Comparison of ENCODE assay signal across 20 cellular contexts in genomic region chr6:128738112-128738511, GRCh38.
DNase-seq lines count a peak whose midpoint lies in the region; ATAC-seq, FAIRE-seq and TF ChIP-seq lines count a peak whose summit lies in the region.
"Had no signal": no experiment of that assay in that cellular context is flagged by ENCODE, and none has a peak within 500 bp of the region (broad histone marks: within the 10 kb centered on the region; RNA-seq: fewer than 3 reads in every experiment).

No MANE protein-coding gene starts in this region.

- no peak overlapping the region for H3K4me3 Mint-ChIP-seq in naive thymus-derived CD4-positive, alpha-beta T cell
- no peak overlapping the region for H3K4me3 Mint-ChIP-seq in nephron progenitor cell
- H3K4me3 Mint-ChIP-seq: activated CD4-positive, alpha-beta memory T cell treated with anti-CD3 and anti-CD28 coated beads, Interleukin-2, amount 10 ng/mL, durations not matched to agents 7 days and 5 days; natural killer cell treated with Interleukin-12 subunit alpha and Interleukin-12 subunit beta and Interleukin-15 and Interleukin-18, amount 100 ng/mL, for 72 hours had no signal

- no peaks in the 10 kb centered on the region for H3K27me3 ChIP-seq in colonic mucosa
- H3K27me3 ChIP-seq in naive thymus-derived CD4-positive, alpha-beta T cell (ENCODE audit: control insufficient read depth in 2 of 2, insufficient read depth in 2 of 2, low read length in 2 of 2): peaks cover 0 to 3% of the 10 kb centered on the region in 2 donors
- H3K27me3 ChIP-seq: breast epithelium had no signal

- no peak overlapping the region for H3K4me3 ChIP-seq in colonic mucosa
- H3K4me3 ChIP-seq in naive thymus-derived CD4-positive, alpha-beta T cell (ENCODE audit: low read length): no peak overlapping the region
- H3K4me3 ChIP-seq: breast epithelium had no signal

- intact Hi-C loops in colonic mucosa (cut with DNase I): loop anchor here (10.0 kb wide), 1 partner anchor 883 kb away; no protein-coding TSS in a partner anchor
- intact Hi-C loops in naive thymus-derived CD4-positive, alpha-beta T cell (cut with micrococcal nuclease): no loop called here

- POLR2A ChIA-PET in naive thymus-derived CD4-positive, alpha-beta T cell (lab: Charles Lee): no interaction called here

- no peaks in the 10 kb centered on the region for H3K4me1 Mint-ChIP-seq in naive thymus-derived CD4-positive, alpha-beta T cell
- no peaks in the 10 kb centered on the region for H3K4me1 Mint-ChIP-seq in nephron progenitor cell
- H3K4me1 Mint-ChIP-seq: activated CD4-positive, alpha-beta memory T cell treated with anti-CD3 and anti-CD28 coated beads, Interleukin-2, amount 10 ng/mL, durations not matched to agents 7 days and 5 days had no signal

- H3K9ac ChIP-seq in colonic mucosa (ENCODE audit: low read depth in 2 of 2, low read length in 2 of 2): no peak overlapping the region
- H3K9ac ChIP-seq: KMS-11 had no signal

- no peaks in the 10 kb centered on the region for H3K4me1 ChIP-seq in colonic mucosa
- H3K4me1 ChIP-seq in naive thymus-derived CD4-positive, alpha-beta T cell (ENCODE audit: control insufficient read depth in 2 of 2, insufficient read depth in 2 of 2, low read length in 2 of 2): no peaks in the 10 kb centered on the region
- H3K4me1 ChIP-seq: breast epithelium had no signal

- no peaks in the 10 kb centered on the region for H3K36me3 ChIP-seq in colonic mucosa
- no peaks in the 10 kb centered on the region for H3K36me3 ChIP-seq in naive thymus-derived CD4-positive, alpha-beta T cell (ENCODE audit: control insufficient read depth in 2 of 3, insufficient read depth in 3 of 3, low read length in 3 of 3)
- H3K36me3 ChIP-seq: breast epithelium had no signal

- no peaks in the 10 kb centered on the region for H3K36me3 Mint-ChIP-seq in naive thymus-derived CD4-positive, alpha-beta T cell
- H3K36me3 Mint-ChIP-seq in nephron progenitor cell (ENCODE audit: low read depth): no peaks in the 10 kb centered on the region
- H3K36me3 Mint-ChIP-seq: natural killer cell treated with Interleukin-12 subunit alpha and Interleukin-12 subunit beta and Interleukin-15 and Interleukin-18, amount 100 ng/mL, for 72 hours had no signal

- CTCF ChIA-PET in naive thymus-derived CD4-positive, alpha-beta T cell (lab: Charles Lee): no interaction called here

- H3K9me3 ChIP-seq in colonic mucosa: no peaks in the 10 kb centered on the region
- no peaks in the 10 kb centered on the region for H3K9me3 ChIP-seq in naive thymus-derived CD4-positive, alpha-beta T cell (ENCODE audit: control insufficient read depth in 2 of 3, low read length in 3 of 3)
- H3K9me3 ChIP-seq: breast epithelium had no signal

- TF ChIP-seq CTCF in colonic mucosa (IDR thresholded peaks at IDR 0.05): no peak
- TF ChIP-seq CTCF in nephron progenitor cell (IDR thresholded peaks at IDR 0.05): no peak

- no peak for TF ChIP-seq POLR2A in GM18505 (IDR thresholded peaks at IDR 0.05; ENCODE audit: borderline replicate concordance, extremely low read depth, insufficient read depth, insufficient read length)

- ATAC-seq in GM18505 (IDR thresholded peaks at IDR 0.05; ENCODE audit: unreplicated experiment) (peak; percentile 87), GM21360 (IDR thresholded peaks at IDR 0.05; ENCODE audit: unreplicated experiment) (peak; percentile 93), HG02938 (IDR thresholded peaks at IDR 0.05; ENCODE audit: unreplicated experiment) (peak; percentile 65), GM19467 (IDR thresholded peaks at IDR 0.05; ENCODE audit: unreplicated experiment) (no peak)
- no peak for ATAC-seq in naive thymus-derived CD4-positive, alpha-beta T cell
- ATAC-seq: natural killer cell treated with Interleukin-12 subunit alpha and Interleukin-12 subunit beta and Interleukin-15 and Interleukin-18, amount 100 ng/mL, for 72 hours; Right ventricle myocardium inferior had no signal

- no peak overlapping the region for H3K27ac ChIP-seq in colonic mucosa
- no peak overlapping the region for H3K27ac ChIP-seq in naive thymus-derived CD4-positive, alpha-beta T cell (ENCODE audit: low read depth, low read length)
- H3K27ac ChIP-seq: breast epithelium, KMS-11 had no signal

- no peaks in the 10 kb centered on the region for H3K9me3 Mint-ChIP-seq in naive thymus-derived CD4-positive, alpha-beta T cell
- peaks cover 10% of the 10 kb centered on the region for H3K9me3 Mint-ChIP-seq in nephron progenitor cell
- H3K9me3 Mint-ChIP-seq: activated CD4-positive, alpha-beta memory T cell treated with anti-CD3 and anti-CD28 coated beads, Interleukin-2, amount 10 ng/mL, durations not matched to agents 7 days and 5 days; natural killer cell treated with Interleukin-12 subunit alpha and Interleukin-12 subunit beta and Interleukin-15 and Interleukin-18, amount 100 ng/mL, for 72 hours had no signal

- FAIRE-seq in urothelium cell line (lab: Jason Lieb, UNC): no peak

- peaks cover 0 to 8% (median 4%) of the 10 kb centered on the region in 5 donors for H3K27me3 Mint-ChIP-seq in naive thymus-derived CD4-positive, alpha-beta T cell
- H3K27me3 Mint-ChIP-seq in nephron progenitor cell (ENCODE audit: low read depth, poor library complexity): no peaks in the 10 kb centered on the region

- DNase-seq in colonic mucosa (peak; percentile 35), nephron progenitor cell (no peak), urothelium cell line (ENCODE audit: low spot score) (no peak)
- DNase-seq in naive thymus-derived CD4-positive, alpha-beta T cell: no peak
- DNase-seq: activated CD4-positive, alpha-beta memory T cell treated with anti-CD3 and anti-CD28 coated beads, Interleukin-2, amount 10 ng/mL, durations not matched to agents 7 days and 5 days; activated naive CD4-positive, alpha-beta T cell treated with Interleukin-2 at 50 U/mL for 16 hours; AML-193; DMS79 treated with DMSO at 0.1 percent for 48 hours; NCI-H187; NCI-H748 treated with DMSO at 0.1 percent for 48 hours; stimulated activated CD4-positive, alpha-beta T cell treated with anti-CD3 and anti-CD28 coated beads, Interleukin-4, amount 100 ng/mL, for 1 hour; stimulated activated naive CD4-positive, alpha-beta T cell had no signal

- H3K27ac Mint-ChIP-seq in naive thymus-derived CD4-positive, alpha-beta T cell: no peak overlapping the region
- H3K27ac Mint-ChIP-seq in nephron progenitor cell: no peak overlapping the region
- H3K27ac Mint-ChIP-seq: activated CD4-positive, alpha-beta memory T cell treated with anti-CD3 and anti-CD28 coated beads, Interleukin-2, amount 10 ng/mL, durations not matched to agents 7 days and 5 days; natural killer cell treated with Interleukin-12 subunit alpha and Interleukin-12 subunit beta and Interleukin-15 and Interleukin-18, amount 100 ng/mL, for 72 hours had no signal

Comparison
In these comparisons a context has a peak if more than half of its experiments do, and no peak if none do; other contexts are left out.
1. ATAC-seq: peak in GM18505 (single experiment), GM21360 (single experiment) and HG02938 (single experiment); none in naive thymus-derived CD4-positive, alpha-beta T cell (single experiment) and GM19467 (single experiment).